8 cellular contexts compared by ENCODE assay signal in genomic region chr12:57128519-57129247, GRCh38.
DNase-seq lines count a peak whose midpoint lies in the region; TF ChIP-seq lines count a peak whose summit lies in the region.

No MANE protein-coding gene starts in this region.

- in situ Hi-C loops in GM13976 (cut with MboI; ENCODE audit: low sequenced_read_pairs, unreplicated experiment) = no loop called here

- TF ChIP-seq CTCF in foreskin fibroblast (IDR thresholded peaks at IDR 0.05; ENCODE audit: low read depth, low read length) (no peak), GM13976 (IDR thresholded peaks at IDR 0.05; ENCODE audit: borderline replicate concordance, control extremely low read depth, extremely low read depth, insufficient read depth, missing control alignments) (no peak)

- peak overlapping the region; percentile 70 for H3K9ac ChIP-seq in SK-N-MC (ENCODE audit: insufficient read length)
- peak overlapping the region; percentile 25 for H3K9ac ChIP-seq in rectal smooth muscle tissue (ENCODE audit: low read length)

- H3K36me3 ChIP-seq in SK-N-MC (ENCODE audit: insufficient read depth, low read length) = no peaks in the 10 kb centered on the region
- no peaks in the 10 kb centered on the region for H3K36me3 ChIP-seq in rectal smooth muscle tissue (ENCODE audit: control insufficient read depth, insufficient read depth, low read length)

- peaks cover 10% of the 10 kb centered on the region for H3K4me1 ChIP-seq in rectal smooth muscle tissue (ENCODE audit: control insufficient read depth, insufficient read depth, low read length)

- H3K4me3 ChIP-seq in GM08714 (ENCODE audit: low read length) (peak overlapping the region; percentile 75; the same call in 1 of the 2 replicates), SK-N-MC (peak overlapping the region; percentile 96), foreskin fibroblast (ENCODE audit: low read depth in 1 of 2, low read length in 2 of 2) (peak overlapping the region; percentile 87 to 90), rectal smooth muscle tissue (ENCODE audit: low read length) (peak overlapping the region; percentile 74)

- no peaks in the 10 kb centered on the region for H3K27me3 ChIP-seq in rectal smooth muscle tissue (ENCODE audit: control insufficient read depth, insufficient read depth, low read length)

- H3K27ac ChIP-seq in SK-N-MC = no peak overlapping the region
- H3K27ac ChIP-seq in rectal smooth muscle tissue (ENCODE audit: low read depth, low read length) = peak overlapping the region; percentile 66

- no peak for DNase-seq in SK-N-MC (ENCODE audit: low read depth, low spot score)
- peak in 1 of 2 donors; percentile 18 for DNase-seq in foreskin fibroblast
- DNase-seq in DMS114 treated with DMSO at 0.1 percent for 48 hours (lab: John Stamatoyannopoulos, UW; ENCODE audit: unreplicated experiment) = no peak
- DNase-seq in inferior parietal cortex (ENCODE audit: extremely low spot score) = no peak
- no peak for DNase-seq in GM13976 (ENCODE audit: low spot score)
- DNase-seq in activated CD4-positive, CD25-positive, alpha-beta regulatory T cell (lab: John Stamatoyannopoulos, UW) = no peak

- H3K9me3 ChIP-seq in SK-N-MC (ENCODE audit: low read depth, low read length) = no peaks in the 10 kb centered on the region
